ENCODE assay signal across 9 cellular contexts in genomic region chr11:120564573-120565301, GRCh38. TPM values are rescaled to one million over a fixed set of nuclear protein-coding genes. Genes with fewer than 3 reads are reported as not detected.
DNase-seq lines count a peak whose midpoint lies in the region; ATAC-seq and TF ChIP-seq lines count a peak whose summit lies in the region.
"Had no signal": no experiment of that assay in that cellular context is flagged by ENCODE, and none has a peak within 500 bp of the region (broad histone marks: within the 10 kb centered on the region; RNA-seq: fewer than 3 reads in every experiment).

No MANE protein-coding gene starts in this region.

- H3K9me3 ChIP-seq in Peyer's patch (no peaks in the 10 kb centered on the region), suprapubic skin (no peaks in the 10 kb centered on the region)

- no peak for TF ChIP-seq POLR2A in Peyer's patch (IDR thresholded peaks at IDR 0.05)
- TF ChIP-seq POLR2A in suprapubic skin (IDR thresholded peaks at IDR 0.05): no peak

- H3K36me3 ChIP-seq in H7 (replicated peaks; ENCODE audit: control insufficient read depth, insufficient read depth, low read length) (no peaks in the 10 kb centered on the region), Peyer's patch (no peaks in the 10 kb centered on the region), suprapubic skin (no peaks in the 10 kb centered on the region)

- ATAC-seq in left colon: no peak

- H3K27ac ChIP-seq in Peyer's patch (no peak overlapping the region), suprapubic skin (no peak overlapping the region)

- peak; percentile 25 to 50 for DNase-seq in NCI-H524 (lab: John Stamatoyannopoulos, UW)
- DNase-seq in NCI-H524 treated with DMSO at 0.1 percent for 48 hours (lab: John Stamatoyannopoulos, UW): no peak
- peak; percentile 84 for DNase-seq in H7
- peak in 1 of 3 donors; percentile 16 for DNase-seq in Peyer's patch
- DNase-seq in epidermal melanocyte (ENCODE audit: insufficient read length, low spot score): peak; percentile 22
- DNase-seq in middle frontal gyrus (ENCODE audit: extremely low spot score, low spot score): peak; percentile 55
- no peak for DNase-seq in suprapubic skin (ENCODE audit: low spot score in 2 of 2)
- no peak for DNase-seq in left colon
- DNase-seq: DND-41 had no signal

- intact Hi-C loops in left colon (cut with DNase I, micrococcal nuclease): no loop called here

- 4% methylated on average over 15 of the region's 75 CpGs for WGBS in suprapubic skin

- TF ChIP-seq CTCF in Peyer's patch (IDR thresholded peaks at IDR 0.05): no peak
- no peak for TF ChIP-seq CTCF in suprapubic skin (IDR thresholded peaks at IDR 0.05)

- H3K4me3 ChIP-seq in H7 (ENCODE audit: insufficient read depth, low read depth, low read length) (peak overlapping the region; percentile 71), Peyer's patch (peak overlapping the region; percentile 10 to 39 (median 30)), suprapubic skin (peak overlapping the region; percentile 55)

- H3K27me3 ChIP-seq in H7 (ENCODE audit: control insufficient read depth, insufficient read depth, low read length) (peaks cover 24% of the 10 kb centered on the region), Peyer's patch (peaks cover 0 to 14% of the 10 kb centered on the region in 2 donors), suprapubic skin (peaks cover 37% of the 10 kb centered on the region)

- H3K4me1 ChIP-seq in Peyer's patch (peaks cover 0 to 12% (median 4%) of the 10 kb centered on the region in 4 donors), suprapubic skin (peaks cover 19% of the 10 kb centered on the region)

- no peak for TF ChIP-seq EP300 in suprapubic skin (IDR thresholded peaks at IDR 0.05)

RNA-seq across cellular contexts. Expression of gene GRIK4, which starts 53.2 kb away (rescaled TPM):
- 1.0 TPM in 2 replicates for total RNA-seq in H7 (2014; rRNA removed; shearing (Covaris generic))
- total RNA-seq in Peyer's patch: 1 to 10 TPM in 1 of 4 donors, under 1 TPM in 1, not detected in 2; 0.40 to 2.5 TPM
- under 1 TPM in 1 of 4 donors, not detected in 3; 0.24 TPM for total RNA-seq in suprapubic skin
- total RNA-seq in left colon: under 1 TPM; 0.15 to 0.20 TPM

Comparison
In these comparisons a context has a peak if more than half of its experiments do, and no peak if none do; other contexts are left out.
1. DNase-seq: peak in NCI-H524 (2 of 2), H7 (single experiment), epidermal melanocyte (single experiment) and middle frontal gyrus (single experiment); none in NCI-H524 treated with DMSO at 0.1 percent for 48 hours (single experiment), suprapubic skin (0 of 2) and left colon (0 of 2).
2. Peak in every context shown above with its lines, with median percentiles within 50 percentile points of each other: H3K4me3 ChIP-seq.